In the genomic region with DNA sequence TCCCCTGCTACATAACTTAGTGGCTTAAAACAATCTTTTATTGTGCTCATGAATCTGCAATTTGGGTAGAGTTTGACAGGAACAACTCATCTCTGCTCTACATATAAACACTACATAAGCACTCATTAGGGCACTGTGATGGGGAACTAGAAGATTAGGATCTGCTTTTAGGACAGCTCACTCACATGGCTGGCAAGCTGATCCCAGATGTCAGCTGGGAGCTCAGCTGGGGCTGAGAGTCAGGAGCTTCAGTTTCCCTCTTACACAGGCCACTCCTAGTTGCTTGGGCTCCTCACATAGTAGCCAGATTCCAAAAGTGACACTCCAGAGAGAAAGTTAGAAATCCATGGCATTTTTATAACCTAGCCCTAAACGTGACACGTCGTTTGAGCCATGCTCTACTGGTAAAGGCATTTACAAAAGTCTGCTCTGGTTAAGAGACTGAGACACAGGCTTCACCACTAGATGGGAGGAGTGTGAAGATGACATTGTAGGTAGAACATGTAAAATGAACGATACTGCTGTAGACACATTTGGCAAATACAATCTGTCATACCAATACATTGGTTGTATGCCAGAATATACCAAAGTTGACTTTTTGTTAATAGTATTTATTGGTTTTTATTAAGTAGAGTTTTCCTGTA, we compare ENCODE assay signal across 12 cellular contexts. TPM values are rescaled to one million over a fixed set of nuclear protein-coding genes. Genes with fewer than 3 reads are reported as not detected.
DNase-seq lines count a peak whose midpoint lies in the region; ATAC-seq and TF ChIP-seq lines count a peak whose summit lies in the region.
"Had no signal": no experiment of that assay in that cellular context is flagged by ENCODE, and none has a peak within 500 bp of the region (broad histone marks: within the 10 kb centered on the region; RNA-seq: fewer than 3 reads in every experiment).

No MANE protein-coding gene starts in this region.

- peak; percentile 33 for DNase-seq in HCEC 1CT
- no peak for DNase-seq in left lung
- no peak for DNase-seq in activated effector memory CD4-positive, alpha-beta T cell treated with anti-CD3 and anti-CD28 coated beads, Interleukin-2, amount 50 U/mL, for 16 hours
- DNase-seq in DMS53 (lab: John Stamatoyannopoulos, UW): no peak
- no peak for DNase-seq in CD1c-positive myeloid dendritic cell (ENCODE audit: extremely low spot score)
- no peak for DNase-seq in upper lobe of left lung
- DNase-seq: hippocampal formation, NCI-H2029 treated with DMSO at 0.1 percent for 48 hours had no signal

- 75 to 78% methylated on average over 4 of the region's 4 CpGs for WGBS in upper lobe of left lung, 2 donors

- no peaks in the 10 kb centered on the region for H3K27me3 ChIP-seq in BLaER1 treated with 17β-estradiol and CSF1 and Interleukin-3, amounts not matched to agents 10 nM and 100 nM
- H3K27me3 ChIP-seq in left lung: no peaks in the 10 kb centered on the region
- no peaks in the 10 kb centered on the region for H3K27me3 ChIP-seq in upper lobe of left lung

- H3K36me3 ChIP-seq in BLaER1 treated with 17β-estradiol and CSF1 and Interleukin-3, amounts not matched to agents 10 nM and 100 nM: peaks cover 0 to 19% (median 6%) of the 10 kb centered on the region in 11 experiments; a peak in 11 of 22 replicates
- no peaks in the 10 kb centered on the region for H3K36me3 ChIP-seq in left lung
- no peaks in the 10 kb centered on the region for H3K36me3 ChIP-seq in upper lobe of left lung

- H3K27ac ChIP-seq in BLaER1 treated with 17β-estradiol and CSF1 and Interleukin-3, amounts not matched to agents 10 nM and 100 nM: peak overlapping the region in 7 of 11 experiments; percentile 12 to 83 (median 67); a peak in 11 of 22 replicates
- H3K27ac ChIP-seq in VCaP (0 out of 2 replicates have a peak overlapping the region, but pooled peaks have one; percentile 22), left lung (no peak overlapping the region), upper lobe of left lung (no peak overlapping the region)
- H3K27ac ChIP-seq: coronary artery, HL-60 had no signal

- intact Hi-C loops in left lung (cut with DNase I): no loop called here

- peak overlapping the region in 2 of 11 experiments; percentile 8 to 34; a peak in 2 of 22 replicates for H3K9ac ChIP-seq in BLaER1 treated with 17β-estradiol and CSF1 and Interleukin-3, amounts not matched to agents 10 nM and 100 nM

- H4K20me1 ChIP-seq in BLaER1 treated with 17β-estradiol and CSF1 and Interleukin-3, amounts not matched to agents 10 nM and 100 nM: no peaks in the 10 kb centered on the region

- H3K4me3 ChIP-seq in BLaER1 treated with 17β-estradiol and CSF1 and Interleukin-3, amounts not matched to agents 10 nM and 100 nM: no peak overlapping the region
- H3K4me3 ChIP-seq in left lung (no peak overlapping the region), upper lobe of left lung (no peak overlapping the region)
- H3K4me3 ChIP-seq: coronary artery had no signal

- peak; percentile 30; the same call in 1 of the 2 replicates for TF ChIP-seq CTCF in VCaP (conservative IDR thresholded peaks at IDR 0.05)
- no peak for TF ChIP-seq CTCF in left lung (IDR thresholded peaks at IDR 0.05)
- no peak for TF ChIP-seq CTCF in upper lobe of left lung (IDR thresholded peaks at IDR 0.05)

- peaks cover 16 to 61% (median 25%) of the 10 kb centered on the region in 10 experiments; a peak in 18 of 20 replicates for H3K4me1 ChIP-seq in BLaER1 treated with 17β-estradiol and CSF1 and Interleukin-3, amounts not matched to agents 10 nM and 100 nM
- H3K4me1 ChIP-seq in left lung: no peaks in the 10 kb centered on the region
- H3K4me1 ChIP-seq in upper lobe of left lung: peaks cover 0 to under 1% (median 0%) of the 10 kb centered on the region in 4 donors

- TF ChIP-seq EP300 in upper lobe of left lung (IDR thresholded peaks at IDR 0.05): no peak

- peaks cover under 1 to 7% (median 4%) of the 10 kb centered on the region in 11 experiments; a peak in 19 of 22 replicates for H3K9me3 ChIP-seq in BLaER1 treated with 17β-estradiol and CSF1 and Interleukin-3, amounts not matched to agents 10 nM and 100 nM (replicated peaks in 1 of 11)
- H3K9me3 ChIP-seq in left lung: no peaks in the 10 kb centered on the region
- no peaks in the 10 kb centered on the region for H3K9me3 ChIP-seq in upper lobe of left lung

- H3K4me2 ChIP-seq in BLaER1 treated with 17β-estradiol and CSF1 and Interleukin-3, amounts not matched to agents 10 nM and 100 nM: peak overlapping the region in 8 of 11 experiments; percentile 22 to 82 (median 58); a peak in 12 of 22 replicates

- TF ChIP-seq POLR2A in upper lobe of left lung (IDR thresholded peaks at IDR 0.05): no peak

- peak; percentile 24 for ATAC-seq in left lung
- no peak for ATAC-seq in upper lobe of left lung (ENCODE audit: low FRiP score in 2 of 2)

RNA-seq across cellular contexts. Expression of gene SCAI, which starts 23.6 kb away (rescaled TPM):
- total RNA-seq in left lung: 10 to 100 TPM; 12.7 to 22.7 TPM
- 10 to 100 TPM; 12.9 to 77.5 (median 23.4) TPM for total RNA-seq in upper lobe of left lung

Comparison
In these comparisons a context has a peak if more than half of its experiments do, and no peak if none do; other contexts are left out.
1. H3K27ac ChIP-seq: peak in BLaER1 treated with 17β-estradiol and CSF1 and Interleukin-3, amounts not matched to agents 10 nM and 100 nM (7 of 11) and VCaP (single experiment); none in left lung (0 of 2) and upper lobe of left lung (0 of 4).